Comparison of ENCODE assay signal across 8 cellular contexts in genomic region chr5:37839441-37840035, GRCh38. TPM values are rescaled to one million over a fixed set of nuclear protein-coding genes. Genes with fewer than 3 reads are reported as not detected.
DNase-seq lines count a peak whose midpoint lies in the region; ATAC-seq and TF ChIP-seq lines count a peak whose summit lies in the region.

No MANE protein-coding gene starts in this region.

- CTCF ChIA-PET in AG04449 (lab: Yijun Ruan, JAX) (interaction anchor here (0.9 to 2.4 kb wide), 8 partner anchors 10 to 428 kb away, joined by 3 to 36 read pairs (median 4); no protein-coding TSS in a partner anchor), HEK293 (lab: Yijun Ruan, JAX) (interaction anchor here (0.6 to 1.9 kb wide), 4 partner anchors 10 to 416 kb away, joined by 3 to 6 read pairs (median 6); no protein-coding TSS in a partner anchor)

- no peak for TF ChIP-seq CTCF in AG04449 (IDR thresholded peaks at IDR 0.05; ENCODE audit: insufficient read depth, low read length, missing control alignments)
- no peak for TF ChIP-seq CTCF in HEK293 (tag by site-specific recombination; IDR thresholded peaks at IDR 0.05)
- TF ChIP-seq CTCF in heart left ventricle (IDR thresholded peaks at IDR 0.05), result no peak

- H3K9me3 ChIP-seq in HEK293 (ENCODE audit: control insufficient read depth, insufficient read depth, low read depth, low read length), result no peaks in the 10 kb centered on the region
- H3K9me3 ChIP-seq in heart left ventricle, result no peaks in the 10 kb centered on the region

- intact Hi-C loops in heart left ventricle (cut with DNase I), result loop anchor here in 3 of 10 donors (2.0 to 10.0 kb wide), 3 partner anchors 175 to 427 kb away; no protein-coding TSS in a partner anchor

- ATAC-seq in heart left ventricle (peak in 3 of 4 donors; percentile 38 to 72 (median 67)), HG03520 (IDR thresholded peaks at IDR 0.05; ENCODE audit: unreplicated experiment) (no peak), HG03135 (IDR thresholded peaks at IDR 0.05; ENCODE audit: unreplicated experiment) (no peak), HG02870 (IDR thresholded peaks at IDR 0.05; ENCODE audit: unreplicated experiment) (no peak)

- H3K27me3 ChIP-seq in heart left ventricle (peaks cover 19 to 96% (median 66%) of the 10 kb centered on the region in 9 donors), rectal smooth muscle tissue (ENCODE audit: control insufficient read depth, insufficient read depth, low read length) (peaks cover 10% of the 10 kb centered on the region)

- no peaks in the 10 kb centered on the region for H3K36me3 ChIP-seq in HEK293 (ENCODE audit: control insufficient read depth in 2 of 2, insufficient read depth in 1 of 2, low read length in 2 of 2)
- no peaks in the 10 kb centered on the region for H3K36me3 ChIP-seq in heart left ventricle
- no peaks in the 10 kb centered on the region for H3K36me3 ChIP-seq in rectal smooth muscle tissue (ENCODE audit: control insufficient read depth, insufficient read depth, low read length)

- DNase-seq in AG04449 (ENCODE audit: low read depth, low spot score) (no peak), T1000 (lab: John Stamatoyannopoulos, UW) (peak; percentile 47), heart left ventricle (peak; percentile 25 to 76 (median 47))

- TF ChIP-seq POLR2A in heart left ventricle (IDR thresholded peaks at IDR 0.05), result no peak

- 1 to 4% (median 2%) methylated on average over 11 to 64 of the region's 64 CpGs for WGBS in heart left ventricle, 4 donors

- H3K27ac ChIP-seq in HEK293 (ENCODE audit: extremely low read depth, low read depth, low read length) (peak overlapping the region; percentile 79; the same call in 1 of the 2 replicates), heart left ventricle (peak overlapping the region in 6 of 12 donors; percentile 18 to 93 (median 34)), rectal smooth muscle tissue (ENCODE audit: low read depth, low read length) (peak overlapping the region; percentile 93)

- peak overlapping the region; percentile 68 for H3K4me3 ChIP-seq in AG04449 (ENCODE audit: low read depth, low read length)
- H3K4me3 ChIP-seq in HEK293 (ENCODE audit: low read depth, low read length), result peak overlapping the region; percentile 41
- H3K4me3 ChIP-seq in heart left ventricle, result peak overlapping the region; percentile 34 to 61 (median 48)
- peak overlapping the region; percentile 79 for H3K4me3 ChIP-seq in rectal smooth muscle tissue (ENCODE audit: low read length)

- H3K9ac ChIP-seq in rectal smooth muscle tissue (ENCODE audit: low read length), result no peak overlapping the region

- H3K4me1 ChIP-seq in HEK293 (ENCODE audit: control insufficient read depth, insufficient read depth, low read length), result peaks cover 19% of the 10 kb centered on the region
- peaks cover 0 to 50% (median 26%) of the 10 kb centered on the region in 12 donors for H3K4me1 ChIP-seq in heart left ventricle
- H3K4me1 ChIP-seq in rectal smooth muscle tissue (ENCODE audit: control insufficient read depth, insufficient read depth, low read length), result peaks cover 9% of the 10 kb centered on the region

- POLR2A ChIA-PET in AG04449 (lab: Yijun Ruan, JAX) (interaction anchor here (1.0 to 2.4 kb wide), 8 partner anchors 9 to 353 kb away, joined by 3 to 10 read pairs (median 4); no protein-coding TSS in a partner anchor), HEK293 (lab: Yijun Ruan, JAX) (interaction anchor here (0.7 kb wide), 1 partner anchor 469 kb away, joined by 3 read pairs; the partner anchor contains the start of gene NUP155)

TF ChIP-seq in HEK293, 187 proteins besides CTCF, POLR2A, EP300 and RAD21 (continues in another document):
- TF ChIP-seq ZNF184 (tag by site-specific recombination; IDR thresholded peaks at IDR 0.05) (0 out of 2 replicates have a peak, but pooled peaks have one; percentile 20), ZNF266 (tag by site-specific recombination; IDR thresholded peaks at IDR 0.05; ENCODE audit: low read depth) (no peak), IKZF3 (tag by site-specific recombination; IDR thresholded peaks at IDR 0.05) (0 out of 2 replicates have a peak, but pooled peaks have one; percentile 6), MYNN (tag by site-specific recombination; IDR thresholded peaks at IDR 0.05; ENCODE audit: borderline replicate concordance) (no peak), ZNF10 (tag by site-specific recombination; IDR thresholded peaks at IDR 0.05) (no peak), ZNF48 (tag by site-specific recombination; IDR thresholded peaks at IDR 0.05) (no peak), ZNF549 (tag by site-specific recombination; IDR thresholded peaks at IDR 0.05) (0 out of 2 replicates have a peak, but pooled peaks have one; percentile 30), ZBTB7A (tag by site-specific recombination; IDR thresholded peaks at IDR 0.05; ENCODE audit: low read depth) (no peak), ZSCAN30 (tag by site-specific recombination; IDR thresholded peaks at IDR 0.05) (0 out of 2 replicates have a peak, but pooled peaks have one; percentile 26), PRDM1 (tag by site-specific recombination; IDR thresholded peaks at IDR 0.05) (no peak), ZNF626 (tag by site-specific recombination; IDR thresholded peaks at IDR 0.05) (0 out of 2 replicates have a peak, but pooled peaks have one; percentile 49), ZNF660 (tag by site-specific recombination; IDR thresholded peaks at IDR 0.05) (peak; percentile 21; the same call in 1 of the 2 replicates), ZFP69B (tag by site-specific recombination; IDR thresholded peaks at IDR 0.05) (no peak), KLF7 (tag by site-specific recombination; IDR thresholded peaks at IDR 0.05; ENCODE audit: borderline replicate concordance) (no peak), ZNF155 (tag by site-specific recombination; IDR thresholded peaks at IDR 0.05) (no peak), ZNF561 (tag by site-specific recombination; IDR thresholded peaks at IDR 0.05; ENCODE audit: borderline replicate concordance) (peak; percentile 14; the same call in 1 of the 2 replicates), ZNF18 (tag by site-specific recombination; IDR thresholded peaks at IDR 0.05) (no peak), ZNF175 (tag by site-specific recombination; IDR thresholded peaks at IDR 0.05) (no peak)
- TF ChIP-seq, protein P1, sequence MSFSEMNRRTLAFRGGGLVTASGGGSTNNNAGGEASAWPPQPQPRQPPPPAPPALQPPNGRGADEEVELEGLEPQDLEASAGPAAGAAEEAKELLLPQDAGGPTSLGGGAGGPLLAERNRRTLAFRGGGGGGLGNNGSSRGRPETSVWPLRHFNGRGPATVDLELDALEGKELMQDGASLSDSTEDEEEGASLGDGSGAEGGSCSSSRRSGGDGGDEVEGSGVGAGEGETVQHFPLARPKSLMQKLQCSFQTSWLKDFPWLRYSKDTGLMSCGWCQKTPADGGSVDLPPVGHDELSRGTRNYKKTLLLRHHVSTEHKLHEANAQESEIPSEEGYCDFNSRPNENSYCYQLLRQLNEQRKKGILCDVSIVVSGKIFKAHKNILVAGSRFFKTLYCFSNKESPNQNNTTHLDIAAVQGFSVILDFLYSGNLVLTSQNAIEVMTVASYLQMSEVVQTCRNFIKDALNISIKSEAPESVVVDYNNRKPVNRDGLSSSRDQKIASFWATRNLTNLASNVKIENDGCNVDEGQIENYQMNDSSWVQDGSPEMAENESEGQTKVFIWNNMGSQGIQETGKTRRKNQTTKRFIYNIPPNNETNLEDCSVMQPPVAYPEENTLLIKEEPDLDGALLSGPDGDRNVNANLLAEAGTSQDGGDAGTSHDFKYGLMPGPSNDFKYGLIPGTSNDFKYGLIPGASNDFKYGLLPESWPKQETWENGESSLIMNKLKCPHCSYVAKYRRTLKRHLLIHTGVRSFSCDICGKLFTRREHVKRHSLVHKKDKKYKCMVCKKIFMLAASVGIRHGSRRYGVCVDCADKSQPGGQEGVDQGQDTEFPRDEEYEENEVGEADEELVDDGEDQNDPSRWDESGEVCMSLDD (tag by site-specific recombination; IDR thresholded peaks at IDR 0.05), result no peak
- TF ChIP-seq, protein P2, sequence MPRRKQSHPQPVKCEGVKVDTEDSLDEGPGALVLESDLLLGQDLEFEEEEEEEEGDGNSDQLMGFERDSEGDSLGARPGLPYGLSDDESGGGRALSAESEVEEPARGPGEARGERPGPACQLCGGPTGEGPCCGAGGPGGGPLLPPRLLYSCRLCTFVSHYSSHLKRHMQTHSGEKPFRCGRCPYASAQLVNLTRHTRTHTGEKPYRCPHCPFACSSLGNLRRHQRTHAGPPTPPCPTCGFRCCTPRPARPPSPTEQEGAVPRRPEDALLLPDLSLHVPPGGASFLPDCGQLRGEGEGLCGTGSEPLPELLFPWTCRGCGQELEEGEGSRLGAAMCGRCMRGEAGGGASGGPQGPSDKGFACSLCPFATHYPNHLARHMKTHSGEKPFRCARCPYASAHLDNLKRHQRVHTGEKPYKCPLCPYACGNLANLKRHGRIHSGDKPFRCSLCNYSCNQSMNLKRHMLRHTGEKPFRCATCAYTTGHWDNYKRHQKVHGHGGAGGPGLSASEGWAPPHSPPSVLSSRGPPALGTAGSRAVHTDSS (tag by site-specific recombination; IDR thresholded peaks at IDR 0.05), result 0 out of 2 replicates have a peak, but pooled peaks have one; percentile 6

RNA-seq across cellular contexts. Expression of gene GDNF, which starts 0.3 kb away (rescaled TPM):
- under 1 TPM in 6 of 9 donors, not detected in 3; 0.07 to 0.36 (median 0.10) TPM for total RNA-seq in heart left ventricle
- under 1 TPM in 1 of 2 donors, not detected in 1; 0.03 TPM for polyA plus RNA-seq in heart left ventricle

Comparison
In these comparisons a context has a peak if more than half of its experiments do, and no peak if none do; other contexts are left out.
1. ATAC-seq: peak in heart left ventricle (3 of 4); none in HG03520 (single experiment), HG03135 (single experiment) and HG02870 (single experiment).
2. Peak in every context shown above with its lines, with median percentiles within 50 percentile points of each other: H3K4me3 ChIP-seq.